Comparison of ENCODE assay signal across 33 cellular contexts in the genomic region with DNA sequence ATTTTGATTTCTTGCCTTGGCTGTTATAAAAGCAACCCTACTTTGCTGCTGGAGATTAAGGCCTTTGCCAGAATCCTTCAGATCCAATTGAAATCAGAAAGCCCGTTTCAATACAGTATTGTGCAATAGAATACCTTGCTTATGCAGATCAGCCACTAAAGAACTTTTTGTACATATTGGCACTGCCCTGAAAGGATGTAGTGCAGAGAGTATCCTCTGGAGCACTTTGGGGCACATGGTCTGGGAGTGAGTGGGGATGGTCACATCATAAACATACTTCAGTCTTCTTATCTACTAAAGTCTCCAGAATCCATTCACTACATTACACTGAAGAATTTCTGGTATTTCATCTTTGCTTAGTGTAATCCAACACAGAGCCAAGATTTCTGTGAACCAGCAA.
DNase-seq lines count a peak whose midpoint lies in the region; TF ChIP-seq lines count a peak whose summit lies in the region.
"Had no signal": no experiment of that assay in that cellular context is flagged by ENCODE, and none has a peak within 500 bp of the region (broad histone marks: within the 10 kb centered on the region; RNA-seq: fewer than 3 reads in every experiment).

No MANE protein-coding gene starts in this region.

- no peaks in the 10 kb centered on the region for H3K79me1 ChIP-seq in mesendoderm (ENCODE audit: low read length)

- H2AK5ac ChIP-seq in mesendoderm (ENCODE audit: low read length), result no peak overlapping the region

- no peak overlapping the region for H2BK15ac ChIP-seq in mesendoderm (replicated peaks; ENCODE audit: low read depth)

- no peak overlapping the region for H3K23ac ChIP-seq in mesendoderm (ENCODE audit: low read length)

- no peak overlapping the region for H3K27ac ChIP-seq in mesendoderm (ENCODE audit: low read depth, low read length)
- no peak overlapping the region for H3K27ac ChIP-seq in effector memory CD4-positive, alpha-beta T cell (ENCODE audit: insufficient read depth, low read length, poor library complexity, severe bottlenecking)
- H3K27ac ChIP-seq: breast epithelium, colonic mucosa, left ventricle myocardium inferior, transverse colon, WERI-Rb-1 had no signal

- no peaks in the 10 kb centered on the region for H3K79me2 ChIP-seq in mesendoderm (ENCODE audit: control insufficient read depth, insufficient read depth, low read length)

- no peak overlapping the region for H4K5ac ChIP-seq in mesendoderm (ENCODE audit: low read length)

- in situ Hi-C loops in astrocyte of the spinal cord (cut with HindIII; ENCODE audit: low sequenced_read_pairs), result no loop called here

- H3K4me2 ChIP-seq in mesendoderm (ENCODE audit: low read length), result no peak overlapping the region
- H3K4me2 ChIP-seq: smooth muscle cell had no signal

- no peaks in the 10 kb centered on the region for H3K9me3 ChIP-seq in effector memory CD4-positive, alpha-beta T cell (ENCODE audit: control insufficient read depth, low read length)
- H3K9me3 ChIP-seq: breast epithelium, colonic mucosa, transverse colon had no signal

- no CpG with 5 or more reads among the region's 1 CpG for WGBS in mesendoderm (ENCODE audit: extremely low coverage, insufficient coverage, low lambda C conversion rate)

- H3K4me1 ChIP-seq in mesendoderm (ENCODE audit: control insufficient read depth, low read depth, low read length), result no peaks in the 10 kb centered on the region
- H3K4me1 ChIP-seq in effector memory CD4-positive, alpha-beta T cell (ENCODE audit: control insufficient read depth, insufficient read depth, low read length, poor library complexity, severe bottlenecking), result no peaks in the 10 kb centered on the region
- H3K4me1 ChIP-seq: breast epithelium, colonic mucosa, left ventricle myocardium inferior, transverse colon had no signal

- H3K27ac Mint-ChIP-seq in HFFc6, result no peak overlapping the region
- H3K27ac Mint-ChIP-seq: CD4-positive, CD25-positive, alpha-beta regulatory T cell; effector memory CD8-positive, alpha-beta T cell; naive thymus-derived CD4-positive, alpha-beta T cell had no signal

- H3K56ac ChIP-seq in mesendoderm (ENCODE audit: low read length), result no peak overlapping the region

- no peak overlapping the region for H2BK5ac ChIP-seq in mesendoderm (ENCODE audit: low read length)

- no peak overlapping the region for H3K4me3 ChIP-seq in astrocyte of the spinal cord (ENCODE audit: low read depth, low read length)
- H3K4me3 ChIP-seq in mesendoderm (ENCODE audit: low read length), result no peak overlapping the region
- no peak overlapping the region for H3K4me3 ChIP-seq in effector memory CD4-positive, alpha-beta T cell (ENCODE audit: insufficient read depth, low read depth, low read length, poor library complexity, severe bottlenecking)
- H3K4me3 ChIP-seq: breast epithelium, colonic mucosa, left ventricle myocardium inferior, smooth muscle cell, transverse colon had no signal

- H3K9me3 Mint-ChIP-seq in HFFc6, result no peaks in the 10 kb centered on the region

- no peak overlapping the region for H3K4me3 Mint-ChIP-seq in HFFc6
- H3K4me3 Mint-ChIP-seq: CD4-positive, CD25-positive, alpha-beta regulatory T cell; effector memory CD8-positive, alpha-beta T cell; naive thymus-derived CD4-positive, alpha-beta T cell had no signal

- H3K27me3 Mint-ChIP-seq in HFFc6 (ENCODE audit: insufficient read depth), result peaks cover 4% of the 10 kb centered on the region; the same call in 1 of the 2 replicates
- H3K27me3 Mint-ChIP-seq: CD4-positive, CD25-positive, alpha-beta regulatory T cell; effector memory CD8-positive, alpha-beta T cell had no signal

- H3K18ac ChIP-seq in mesendoderm (ENCODE audit: low read length), result no peak overlapping the region

- H3K27me3 ChIP-seq in mesendoderm (ENCODE audit: insufficient read depth, low read length, poor library complexity), result no peaks in the 10 kb centered on the region
- H3K27me3 ChIP-seq in effector memory CD4-positive, alpha-beta T cell (replicated peaks; ENCODE audit: control insufficient read depth, insufficient read depth, low read length, poor library complexity, severe bottlenecking), result no peaks in the 10 kb centered on the region
- H3K27me3 ChIP-seq: breast epithelium, colonic mucosa, transverse colon had no signal

- peaks cover 4% of the 10 kb centered on the region; the same call in 1 of the 2 replicates for H3K36me3 Mint-ChIP-seq in HFFc6 (ENCODE audit: low read depth)
- H3K36me3 Mint-ChIP-seq: CD4-positive, CD25-positive, alpha-beta regulatory T cell had no signal

- H3K9ac ChIP-seq in mesendoderm (ENCODE audit: low read length), result no peak overlapping the region

- no peak overlapping the region for H3K4ac ChIP-seq in mesendoderm (ENCODE audit: low read depth, low read length)

- H4K8ac ChIP-seq in mesendoderm (ENCODE audit: low read depth, low read length), result no peak overlapping the region

- peaks cover 23% of the 10 kb centered on the region for H3K4me1 Mint-ChIP-seq in HFFc6 (ENCODE audit: low read depth)
- H3K4me1 Mint-ChIP-seq: CD4-positive, CD25-positive, alpha-beta regulatory T cell had no signal

- DNase-seq in AG08395 (ENCODE audit: low spot score) (peak; percentile 19), HFFc6 (peak; percentile 21), astrocyte of the spinal cord (ENCODE audit: low read depth, low spot score) (peak; percentile 9), mesendoderm (peak; percentile 3), GM20000 (ENCODE audit: low spot score) (no peak), middle frontal gyrus (ENCODE audit: extremely low spot score, low spot score) (no peak)
- no peak for DNase-seq in activated effector memory CD4-positive, alpha-beta T cell treated with Interleukin-2 at 50 U/mL for 16 hours
- no peak for DNase-seq in effector memory CD4-positive, alpha-beta T cell
- DNase-seq: ACHN; activated CD4-positive, alpha-beta T cell treated with anti-CD3 and anti-CD28 coated beads, Interleukin-2, amount 50 U/mL, for 1 hour; activated naive CD4-positive, alpha-beta T cell; activated T-cell treated with anti-CD3 and anti-CD28 coated beads, Interleukin-2, amount 50 U/mL, for 48 hours; CD4-positive, CD25-positive, alpha-beta regulatory T cell; colonic mucosa; effector memory CD8-positive, alpha-beta T cell; foreskin melanocyte; GOT3; hypothalamus; left ventricle myocardium inferior; naive thymus-derived CD4-positive, alpha-beta T cell; NCI-H1092; NCI-H187; NCI-H2171 treated with DMSO at 0.1 percent for 48 hours; NCI-H524 treated with DMSO at 0.1 percent for 48 hours; occipital lobe; SHP77 treated with DMSO at 0.1 percent for 48 hours; stimulated activated CD4-positive, alpha-beta T cell treated with anti-CD3 and anti-CD28 coated beads, Interleukin-2, amount 100 ng/mL, for 24 hours; SW 1271; T-helper 9 cell; transverse colon; WERI-Rb-1 had no signal

- no peak for TF ChIP-seq CTCF in HFFc6 (IDR thresholded peaks at IDR 0.05)
- no peak for TF ChIP-seq CTCF in astrocyte of the spinal cord (IDR thresholded peaks at IDR 0.05; ENCODE audit: low read depth, low read length)
- no peak for TF ChIP-seq CTCF in GM20000 (IDR thresholded peaks at IDR 0.05; ENCODE audit: extremely low read depth, missing control alignments)

- H2BK120ac ChIP-seq in mesendoderm (ENCODE audit: low read depth, low read length), result no peak overlapping the region

- no peaks in the 10 kb centered on the region for H3K36me3 ChIP-seq in mesendoderm (ENCODE audit: control insufficient read depth, insufficient read depth, low read length)
- no peaks in the 10 kb centered on the region for H3K36me3 ChIP-seq in effector memory CD4-positive, alpha-beta T cell (ENCODE audit: control insufficient read depth, insufficient read depth, low read length)
- H3K36me3 ChIP-seq: breast epithelium, colonic mucosa, left ventricle myocardium inferior, transverse colon, WERI-Rb-1 had no signal

Comparison
In these comparisons a context has a peak if more than half of its experiments do, and no peak if none do; other contexts are left out.
1. DNase-seq: peak in AG08395 (single experiment), HFFc6 (single experiment), astrocyte of the spinal cord (single experiment) and mesendoderm (single experiment); none in activated effector memory CD4-positive, alpha-beta T cell treated with Interleukin-2 at 50 U/mL for 16 hours (single experiment), GM20000 (single experiment), effector memory CD4-positive, alpha-beta T cell (0 of 3) and middle frontal gyrus (single experiment).